In the genomic region with DNA sequence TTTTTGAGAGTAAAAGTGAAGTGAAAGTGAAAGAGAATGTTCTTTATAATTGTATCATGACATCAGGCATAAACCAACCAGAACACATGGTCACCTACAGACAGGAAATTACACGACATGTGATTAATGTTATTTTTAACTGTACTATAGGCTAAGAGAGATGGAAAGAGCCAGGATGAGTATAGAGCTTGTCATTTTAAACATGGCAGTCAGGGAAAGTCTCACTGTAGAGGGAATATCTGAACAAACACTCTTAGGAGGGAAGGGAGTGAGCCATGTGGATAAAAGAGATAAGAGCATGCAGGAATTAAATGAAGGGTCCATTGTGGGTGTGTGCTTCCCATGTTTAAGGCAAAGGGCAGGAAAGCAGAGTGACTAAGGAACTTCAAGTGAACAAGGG, we compare ENCODE assay signal across 29 cellular contexts.
A peak's percentile ranks its signal among the peaks of the same experiment; 100 is the strongest.
DNase-seq lines count a peak whose midpoint lies in the region; ATAC-seq and TF ChIP-seq lines count a peak whose summit lies in the region.
"Had no signal": no experiment of that assay in that cellular context is flagged by ENCODE, and none has a peak within 500 bp of the region (broad histone marks: within the 10 kb centered on the region; RNA-seq: fewer than 3 reads in every experiment).

No MANE protein-coding gene starts in this region.

- H3K4me2 ChIP-seq in PC-9 = peak overlapping the region; percentile 41
- H3K4me2 ChIP-seq: hepatocyte had no signal

- TF ChIP-seq POLR2A in prostate gland (IDR thresholded peaks at IDR 0.05) = no peak

- no peaks in the 10 kb centered on the region for H3K79me2 ChIP-seq in PC-9 (ENCODE audit: low read depth)
- H3K79me2 ChIP-seq: hepatocyte had no signal

- ATAC-seq in HG03342 (IDR thresholded peaks at IDR 0.05; ENCODE audit: unreplicated experiment) (peak; percentile 57), GM19328 (IDR thresholded peaks at IDR 0.05; ENCODE audit: unreplicated experiment) (no peak), HG02610 (IDR thresholded peaks at IDR 0.05; ENCODE audit: unreplicated experiment) (no peak)
- ATAC-seq: activated naive CD4-positive, alpha-beta T cell treated with anti-CD3 and anti-CD28 coated beads, Interleukin-2, amount 50 U/mL, for 72 hours; left colon had no signal

- intact Hi-C loops in PC-9 (cut with micrococcal nuclease; ENCODE audit: unreplicated experiment) (no loop called here), prostate gland (cut with DNase I) (no loop called here)

- H3K27me3 ChIP-seq in PC-9 (ENCODE audit: insufficient read depth, low read depth) = no peaks in the 10 kb centered on the region
- H3K27me3 ChIP-seq in prostate gland (replicated peaks; ENCODE audit: insufficient read depth) = no peaks in the 10 kb centered on the region
- H3K27me3 ChIP-seq: esophagus muscularis mucosa, hepatocyte, SJSA1, tibial artery had no signal

- peak overlapping the region; percentile 12; the same call in 1 of the 2 replicates for H3K4me3 ChIP-seq in PC-9
- no peak overlapping the region for H3K4me3 ChIP-seq in prostate gland
- H3K4me3 ChIP-seq: esophagus muscularis mucosa, hepatocyte, SJSA1, skin epidermis, tibial artery had no signal

- H2AFZ ChIP-seq in PC-9 = peak overlapping the region; percentile 68; the same call in 1 of the 2 replicates
- H2AFZ ChIP-seq: hepatocyte had no signal

- WGBS in prostate gland = 68% methylated on average over 1 of the region's 1 CpG

- H3F3A ChIP-seq in PC-9 (ENCODE audit: insufficient read depth, low read depth) = no peaks in the 10 kb centered on the region

- H3K27ac ChIP-seq in PC-9 (no peak overlapping the region), prostate gland (no peak overlapping the region)
- H3K27ac ChIP-seq: esophagus muscularis mucosa, hepatocyte, SJSA1, skin epidermis, tibial artery had no signal

- H4K20me1 ChIP-seq in PC-9 (ENCODE audit: insufficient read depth) = no peaks in the 10 kb centered on the region

- BruUV-seq in PC-9 (replicated peaks; lab: Mats Ljungman, UMichigan) = no TSS peak

- H3K9me3 ChIP-seq in PC-9 (ENCODE audit: insufficient read depth, low read depth) (no peaks in the 10 kb centered on the region), prostate gland (no peaks in the 10 kb centered on the region)
- H3K9me3 ChIP-seq: esophagus muscularis mucosa, SJSA1, tibial artery had no signal

- CTCF ChIA-PET in PC-9 (lab: Charles Lee) = no interaction called here

- 0 out of 2 replicates have a peak, but pooled peaks cover 6% of the 10 kb centered on the region for H3K9me2 ChIP-seq in PC-9 (ENCODE audit: insufficient read depth)

- peak; percentile 5 for DNase-seq in CMK (ENCODE audit: low read depth)
- no peak for DNase-seq in PC-9
- DNase-seq in glomerular endothelial cell (ENCODE audit: extremely low read depth, low read depth, low spot score) = peak; percentile 4
- no peak for DNase-seq in prostate gland (ENCODE audit: low spot score)
- DNase-seq: activated T-cell treated with anti-CD3 and anti-CD28 coated beads for 4 hours; C1 segment of cervical spinal cord; Calu3; effector memory CD4-positive, alpha-beta T cell; foreskin melanocyte; H7; Karpas-422; left colon; mammary epithelial cell; NCI-H1092; NCI-H1694 treated with DMSO at 0.1 percent for 48 hours; NCI-H524 treated with DMSO at 0.1 percent for 48 hours; nephron progenitor cell; retina; stimulated activated CD4-positive, alpha-beta T cell treated with anti-CD3 and anti-CD28 coated beads, Interleukin-1b, Interleukin-23, amount 100 ng/mL, for 48 hours; T-helper 1 cell; tibial artery had no signal

- H3K36me3 ChIP-seq in PC-9 (ENCODE audit: low read depth) (no peaks in the 10 kb centered on the region), prostate gland (no peaks in the 10 kb centered on the region)
- H3K36me3 ChIP-seq: esophagus muscularis mucosa, SJSA1, tibial artery had no signal

- H3K4me1 ChIP-seq in PC-9 (replicated peaks; ENCODE audit: insufficient read depth) (no peaks in the 10 kb centered on the region), prostate gland (replicated peaks) (no peaks in the 10 kb centered on the region)
- H3K4me1 ChIP-seq: esophagus muscularis mucosa, SJSA1, tibial artery had no signal

- TF ChIP-seq CTCF in PC-9 (conservative IDR thresholded peaks at IDR 0.05) (no peak), prostate gland (IDR thresholded peaks at IDR 0.05) (no peak)

- POLR2A ChIA-PET in PC-9 (lab: Charles Lee; ENCODE audit: unreplicated experiment) = interaction anchor here (0.7 kb wide), 1 partner anchor 29 kb away, joined by 5 read pairs; no protein-coding TSS in a partner anchor

Comparison
In these comparisons a context has a peak if more than half of its experiments do, and no peak if none do; other contexts are left out.
1. DNase-seq: peak in CMK (single experiment) and glomerular endothelial cell (single experiment); none in PC-9 (0 of 2) and prostate gland (single experiment).